1 cellular context compared by ENCODE assay signal in genomic region chr21:44957901-44958451, GRCh38.
TF ChIP-seq lines count a peak whose summit lies in the region.

No MANE protein-coding gene starts in this region.

TF ChIP-seq in IMR-90, 13 proteins besides CTCF, POLR2A, EP300 and RAD21 (continued from another document):
- TF ChIP-seq ELK1 (IDR thresholded peaks at IDR 0.05; ENCODE audit: borderline replicate concordance, low read depth, low read length): no peak
- TF ChIP-seq CHD1 (IDR thresholded peaks at IDR 0.05; ENCODE audit: low read depth, low read length): no peak
- TF ChIP-seq CEBPB (IDR thresholded peaks at IDR 0.05; ENCODE audit: low read depth, low read length): no peak
- no peak for TF ChIP-seq USF2 (IDR thresholded peaks at IDR 0.05; ENCODE audit: low read depth, low read length)
- TF ChIP-seq BHLHE40 (IDR thresholded peaks at IDR 0.05; ENCODE audit: low read depth, low read length): no peak
- TF ChIP-seq SMC3 (IDR thresholded peaks at IDR 0.05; ENCODE audit: low read depth, low read length): no peak
- TF ChIP-seq MXI1 (IDR thresholded peaks at IDR 0.05; ENCODE audit: borderline replicate concordance, low read depth, low read length): no peak
- TF ChIP-seq FOS (IDR thresholded peaks at IDR 0.05; ENCODE audit: low read depth, low read length): no peak
